In the genomic region with DNA sequence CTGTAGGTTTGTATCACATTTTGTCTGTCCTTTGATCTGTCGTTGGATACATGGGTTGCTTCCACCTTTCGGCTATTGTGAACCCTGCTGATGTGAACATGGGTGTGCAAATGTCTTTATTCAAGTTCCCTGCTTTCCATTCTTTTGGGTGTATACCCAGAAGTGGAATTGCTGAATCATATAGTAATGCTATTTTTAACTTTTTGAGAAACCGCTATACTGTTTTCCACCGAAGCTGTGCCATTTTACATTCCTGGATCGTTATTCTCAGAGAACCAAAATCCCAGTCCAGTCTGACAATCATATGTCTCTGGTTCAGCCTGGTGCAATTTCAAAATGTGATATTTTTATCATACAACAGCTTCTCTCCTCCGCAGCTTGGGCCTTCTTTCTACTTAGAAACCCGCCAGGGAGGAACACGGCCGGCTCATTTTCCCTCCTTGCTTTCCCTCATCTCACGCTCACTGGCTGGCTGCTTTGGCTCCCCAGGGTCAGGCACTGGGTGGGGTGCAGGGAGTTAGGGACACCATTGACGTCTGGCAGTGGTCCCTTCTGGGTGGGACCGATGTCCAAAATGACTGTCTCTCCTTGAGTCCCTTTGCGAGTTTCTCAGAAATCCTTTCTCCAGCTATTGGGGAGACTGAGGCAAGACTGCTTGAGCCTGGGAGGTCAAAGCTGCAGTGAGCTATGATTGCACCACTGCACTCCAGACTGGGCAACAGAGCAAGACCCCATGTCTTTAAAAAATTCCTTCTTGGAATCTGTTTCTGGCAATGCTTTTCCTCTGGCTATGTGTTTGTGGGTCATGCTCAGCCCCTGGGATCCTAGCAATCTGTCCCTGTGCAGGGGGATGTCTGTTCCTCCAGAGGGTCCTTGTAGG, we compare ENCODE assay signal across 2 cellular contexts.
A peak's percentile ranks its signal among the peaks of the same experiment; 100 is the strongest.
TF ChIP-seq lines count a peak whose summit lies in the region.

No MANE protein-coding gene starts in this region.

TF ChIP-seq in HEK293, 187 proteins besides CTCF, POLR2A, EP300 and RAD21:
- peak; percentile 68; the same call in 1 of the 2 replicates for TF ChIP-seq ZNF121 (tag by site-specific recombination; IDR thresholded peaks at IDR 0.05)
- TF ChIP-seq KLF10 (tag by site-specific recombination; IDR thresholded peaks at IDR 0.05): no peak

TF ChIP-seq in H1, 55 proteins besides CTCF, POLR2A, EP300 and RAD21:
- TF ChIP-seq HDAC6 (IDR thresholded peaks at IDR 0.05; ENCODE audit: low read depth, low read length) (no peak), ASH2L (IDR thresholded peaks at IDR 0.05; ENCODE audit: low read length) (no peak), KDM4A (IDR thresholded peaks at IDR 0.05; ENCODE audit: low read depth, low read length, severe bottlenecking) (no peak), RFX5 (IDR thresholded peaks at IDR 0.05; ENCODE audit: borderline replicate concordance, low read depth, low read length) (no peak), TBP (IDR thresholded peaks at IDR 0.05; ENCODE audit: low read depth, low read length) (no peak), CHD1 (IDR thresholded peaks at IDR 0.05; ENCODE audit: low read depth, low read length) (no peak), NRF1 (IDR thresholded peaks at IDR 0.05; ENCODE audit: low read depth, low read length) (no peak), GABPA (IDR thresholded peaks at IDR 0.05; ENCODE audit: borderline replicate concordance, insufficient read depth, low read length) (no peak), MAFK (IDR thresholded peaks at IDR 0.05; ENCODE audit: low read depth, low read length) (no peak), SIN3A (conservative IDR thresholded peaks at IDR 0.05 in 1 of 2, IDR thresholded peaks at IDR 0.05 in 1 of 2; ENCODE audit: low read depth in 1 of 2, low read length in 2 of 2) (no peak), KDM1A (IDR thresholded peaks at IDR 0.05; ENCODE audit: borderline replicate concordance, low read length) (no peak)
- TF ChIP-seq, protein P1, sequence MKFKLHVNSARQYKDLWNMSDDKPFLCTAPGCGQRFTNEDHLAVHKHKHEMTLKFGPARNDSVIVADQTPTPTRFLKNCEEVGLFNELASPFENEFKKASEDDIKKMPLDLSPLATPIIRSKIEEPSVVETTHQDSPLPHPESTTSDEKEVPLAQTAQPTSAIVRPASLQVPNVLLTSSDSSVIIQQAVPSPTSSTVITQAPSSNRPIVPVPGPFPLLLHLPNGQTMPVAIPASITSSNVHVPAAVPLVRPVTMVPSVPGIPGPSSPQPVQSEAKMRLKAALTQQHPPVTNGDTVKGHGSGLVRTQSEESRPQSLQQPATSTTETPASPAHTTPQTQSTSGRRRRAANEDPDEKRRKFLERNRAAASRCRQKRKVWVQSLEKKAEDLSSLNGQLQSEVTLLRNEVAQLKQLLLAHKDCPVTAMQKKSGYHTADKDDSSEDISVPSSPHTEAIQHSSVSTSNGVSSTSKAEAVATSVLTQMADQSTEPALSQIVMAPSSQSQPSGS (IDR thresholded peaks at IDR 0.05; ENCODE audit: low read length): no peak
